ENCODE assay signal across 11 cellular contexts in the genomic region with DNA sequence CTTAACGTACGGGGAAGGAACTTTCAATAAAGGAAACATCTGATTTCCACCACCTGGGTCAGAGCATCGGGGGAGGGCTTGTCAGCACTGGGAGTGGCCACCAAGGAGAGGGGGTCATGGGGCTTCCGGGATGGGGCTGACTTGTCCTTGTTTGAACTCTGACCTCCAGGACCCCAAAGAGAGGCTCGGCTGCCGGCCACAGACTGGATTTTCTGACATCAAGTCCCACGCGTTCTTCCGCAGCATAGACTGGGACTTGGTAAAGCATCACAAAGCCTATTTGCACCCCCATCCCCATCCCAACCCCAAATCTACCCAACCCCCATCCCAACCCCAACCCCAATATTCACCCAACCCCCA. TPM values are rescaled to one million over a fixed set of nuclear protein-coding genes. Genes with fewer than 3 reads are reported as not detected.
DNase-seq lines count a peak whose midpoint lies in the region; ATAC-seq and TF ChIP-seq lines count a peak whose summit lies in the region.
"Had no signal": no experiment of that assay in that cellular context is flagged by ENCODE, and none has a peak within 500 bp of the region (broad histone marks: within the 10 kb centered on the region; RNA-seq: fewer than 3 reads in every experiment).

No MANE protein-coding gene starts in this region.

- H2BK15ac ChIP-seq in IMR-90 (ENCODE audit: low read depth, low read length), result no peak overlapping the region

- peak overlapping the region; percentile 1 for H2AFZ ChIP-seq in IMR-90 (replicated peaks; ENCODE audit: low read length, poor library complexity)

- POLR2A ChIA-PET in IMR-90 (lab: Charles Lee; ENCODE audit: unreplicated experiment), result no interaction called here

- H3K27me3 ChIP-seq in BLaER1 treated with 17β-estradiol and CSF1 and Interleukin-3, amounts not matched to agents 10 nM and 100 nM, result no peaks in the 10 kb centered on the region
- H3K27me3 ChIP-seq in IMR-90 (ENCODE audit: control insufficient read depth, insufficient read depth, low read length), result no peaks in the 10 kb centered on the region; the same call in 1 of the 2 replicates
- H3K27me3 ChIP-seq in esophagus squamous epithelium, result no peaks in the 10 kb centered on the region
- H3K27me3 ChIP-seq in gastrocnemius medialis, result peaks cover 0 to 2% (median 0%) of the 10 kb centered on the region in 3 donors
- H3K27me3 ChIP-seq: dorsolateral prefrontal cortex, pancreas had no signal

- no peak for TF ChIP-seq RAD21 in IMR-90 (IDR thresholded peaks at IDR 0.05; ENCODE audit: low read length)

- no TSS peak for BruUV-seq in IMR-90 (replicated peaks; lab: Mats Ljungman, UMichigan)

- DNase-seq in IMR-90 (no peak), esophagus squamous epithelium (lab: John Stamatoyannopoulos, UW) (no peak), gastrocnemius medialis (no peak), ecto neural progenitor cell (ENCODE audit: low spot score) (no peak), lower leg skin (ENCODE audit: low spot score in 2 of 2) (no peak)
- DNase-seq: activated T-cell treated with anti-CD3 and anti-CD28 coated beads for 4 hours, GOT3 had no signal

- no peak overlapping the region for H2BK5ac ChIP-seq in IMR-90 (ENCODE audit: low read depth, low read length, poor library complexity, severe bottlenecking)

- H2AK9ac ChIP-seq in IMR-90 (replicated peaks; ENCODE audit: low read depth, low read length, poor library complexity), result no peak overlapping the region

- intact Hi-C loops in IMR-90 (cut with micrococcal nuclease) (no loop called here), esophagus squamous epithelium (cut with DNase I) (no loop called here), gastrocnemius medialis (cut with DNase I; ENCODE audit: low total_unique reads) (no loop called here), lower leg skin (cut with DNase I; ENCODE audit: low total_unique reads) (no loop called here)

- H4K8ac ChIP-seq in IMR-90 (ENCODE audit: low read depth in 2 of 2, low read length in 2 of 2), result no peak overlapping the region

- H3K14ac ChIP-seq in IMR-90 (replicated peaks; ENCODE audit: low read depth, low read length), result no peak overlapping the region

- no peak for TF ChIP-seq POLR2A in IMR-90 (IDR thresholded peaks at IDR 0.05; ENCODE audit: low read depth, low read length)
- no peak for TF ChIP-seq POLR2A in esophagus squamous epithelium (IDR thresholded peaks at IDR 0.05)
- TF ChIP-seq POLR2A in gastrocnemius medialis (IDR thresholded peaks at IDR 0.05), result no peak
- TF ChIP-seq POLR2A in lower leg skin (IDR thresholded peaks at IDR 0.05), result no peak

- H3K79me1 ChIP-seq in IMR-90 (ENCODE audit: low read depth in 1 of 2, low read length in 2 of 2), result no peaks in the 10 kb centered on the region

- peak overlapping the region in 3 of 11 experiments; percentile 6 to 37 (median 13); a peak in 2 of 22 replicates for H3K9ac ChIP-seq in BLaER1 treated with 17β-estradiol and CSF1 and Interleukin-3, amounts not matched to agents 10 nM and 100 nM
- H3K9ac ChIP-seq in IMR-90 (ENCODE audit: low read depth, low read length), result no peak overlapping the region

- H2BK20ac ChIP-seq in IMR-90 (ENCODE audit: low read depth, low read length), result no peak overlapping the region

- H4K5ac ChIP-seq in IMR-90 (ENCODE audit: low read depth, low read length), result no peak overlapping the region

- H3K9me1 ChIP-seq in IMR-90 (ENCODE audit: insufficient read depth, low read length), result no peaks in the 10 kb centered on the region

- peak overlapping the region in 10 of 11 experiments; percentile 35 to 64 (median 52); a peak in 15 of 22 replicates for H3K4me2 ChIP-seq in BLaER1 treated with 17β-estradiol and CSF1 and Interleukin-3, amounts not matched to agents 10 nM and 100 nM
- H3K4me2 ChIP-seq in IMR-90 (ENCODE audit: low read depth, low read length), result no peak overlapping the region

- in situ Hi-C loops in IMR-90 (cut with MboI; ENCODE audit: low sequenced_read_pairs), result loop anchor here (25.0 kb wide), 1 partner anchor 362 kb away; a partner anchor contains a TSS
- in situ Hi-C loops in gastrocnemius medialis (cut with MboI; ENCODE audit: low sequenced_read_pairs in 4 of 4), result loop anchor here in 2 of 4 donors (25.0 kb wide), 1 partner anchor 412 kb away; a partner anchor contains a TSS

- CTCF ChIA-PET in IMR-90 (lab: Yijun Ruan, JAX), result interaction anchor here (0.7 to 2.5 kb wide), 16 partner anchors 9 to 207 kb away, joined by 3 to 17 read pairs (median 4); no protein-coding TSS in a partner anchor

- H3K4me3 ChIP-seq in BLaER1 treated with 17β-estradiol and CSF1 and Interleukin-3, amounts not matched to agents 10 nM and 100 nM, result no peak overlapping the region
- H3K4me3 ChIP-seq in IMR-90 (ENCODE audit: insufficient read depth, low read depth, low read length) (no peak overlapping the region), esophagus squamous epithelium (peak overlapping the region in 3 of 4 donors; percentile 39 to 61 (median 40)), gastrocnemius medialis (peak overlapping the region; percentile 46 to 72 (median 56)), lower leg skin (ENCODE audit: low read depth, poor library complexity, severe bottlenecking) (no peak overlapping the region)
- H3K4me3 ChIP-seq: pancreas had no signal

- no peak overlapping the region for H3K23ac ChIP-seq in IMR-90 (ENCODE audit: low read depth, low read length)

- ATAC-seq in IMR-90 (ENCODE audit: low read depth), result no peak
- no peak for ATAC-seq in gastrocnemius medialis
- no peak for ATAC-seq in HG02852 (IDR thresholded peaks at IDR 0.05; ENCODE audit: unreplicated experiment)

- TF ChIP-seq CTCF in IMR-90 (conservative IDR thresholded peaks at IDR 0.05; ENCODE audit: low read depth, low read length) (no peak), esophagus squamous epithelium (IDR thresholded peaks at IDR 0.05) (no peak), gastrocnemius medialis (IDR thresholded peaks at IDR 0.05 in 4 of 5, conservative IDR thresholded peaks at IDR 0.05 in 1 of 5) (no peak), lower leg skin (IDR thresholded peaks at IDR 0.05) (no peak)

- no peak overlapping the region for H2AK5ac ChIP-seq in IMR-90 (ENCODE audit: low read depth, low read length)

- no peaks in the 10 kb centered on the region for H3K9me3 ChIP-seq in BLaER1 treated with 17β-estradiol and CSF1 and Interleukin-3, amounts not matched to agents 10 nM and 100 nM (replicated peaks in 1 of 11)
- no peaks in the 10 kb centered on the region for H3K9me3 ChIP-seq in IMR-90 (ENCODE audit: control insufficient read depth, insufficient read depth, low read length)
- H3K9me3 ChIP-seq in esophagus squamous epithelium, result no peaks in the 10 kb centered on the region
- H3K9me3 ChIP-seq in gastrocnemius medialis, result no peaks in the 10 kb centered on the region
- H3K9me3 ChIP-seq: pancreas had no signal

- peaks cover 6 to 17% (median 13%) of the 10 kb centered on the region in 10 experiments; a peak in 16 of 20 replicates for H3K4me1 ChIP-seq in BLaER1 treated with 17β-estradiol and CSF1 and Interleukin-3, amounts not matched to agents 10 nM and 100 nM
- H3K4me1 ChIP-seq in IMR-90 (ENCODE audit: control insufficient read depth, insufficient read depth, low read length), result peaks cover under 1% of the 10 kb centered on the region
- peaks cover 0 to 14% (median 8%) of the 10 kb centered on the region in 3 donors for H3K4me1 ChIP-seq in esophagus squamous epithelium
- peaks cover 0 to 6% of the 10 kb centered on the region in 2 donors for H3K4me1 ChIP-seq in gastrocnemius medialis
- H3K4me1 ChIP-seq: pancreas had no signal

- dilution Hi-C loops in IMR-90 (cut with HindIII; ENCODE audit: low sequenced_read_pairs, unreplicated experiment), result no loop called here

- no peak overlapping the region for H3K4ac ChIP-seq in IMR-90 (ENCODE audit: low read depth, low read length)

- H3K36me3 ChIP-seq in BLaER1 treated with 17β-estradiol and CSF1 and Interleukin-3, amounts not matched to agents 10 nM and 100 nM, result peaks cover 0 to 86% (median 46%) of the 10 kb centered on the region in 11 experiments; a peak in 13 of 22 replicates
- H3K36me3 ChIP-seq in IMR-90 (ENCODE audit: control insufficient read depth, insufficient read depth, low read length) (no peaks in the 10 kb centered on the region), esophagus squamous epithelium (peaks cover 0 to 50% (median 0%) of the 10 kb centered on the region in 3 donors), gastrocnemius medialis (no peaks in the 10 kb centered on the region)
- H3K36me3 ChIP-seq: pancreas had no signal

- no peak overlapping the region for H3K56ac ChIP-seq in IMR-90 (ENCODE audit: extremely low read depth, insufficient read depth, low read length)

- WGBS in IMR-90 (ENCODE audit: extremely low coverage in 2 of 2, insufficient read length in 1 of 2), 2 experiments, result 100% methylated on average over 3 of the region's 9 CpGs; no CpG with 5 or more reads in 1 of the 2 experiments
- WGBS in esophagus squamous epithelium, 2 donors, result 77 to 84% methylated on average over 8 of the region's 9 CpGs
- WGBS in lower leg skin, 2 donors, result 69 to 77% methylated on average over 9 of the region's 9 CpGs

- peak overlapping the region in 2 of 11 experiments; percentile 4 to 40; a peak in 2 of 22 replicates for H3K27ac ChIP-seq in BLaER1 treated with 17β-estradiol and CSF1 and Interleukin-3, amounts not matched to agents 10 nM and 100 nM
- H3K27ac ChIP-seq in IMR-90 (ENCODE audit: insufficient read depth, low read length), result no peak overlapping the region
- peak overlapping the region in 1 of 4 donors; percentile 66 for H3K27ac ChIP-seq in esophagus squamous epithelium
- H3K27ac ChIP-seq in gastrocnemius medialis, result no peak overlapping the region
- H3K27ac ChIP-seq: pancreas had no signal

- no peak overlapping the region for H3K18ac ChIP-seq in IMR-90 (ENCODE audit: low read depth, low read length)

- H4K20me1 ChIP-seq in BLaER1 treated with 17β-estradiol and CSF1 and Interleukin-3, amounts not matched to agents 10 nM and 100 nM, result peaks cover 0 to 65% (median 0%) of the 10 kb centered on the region in 11 experiments; a peak in 8 of 22 replicates
- H4K20me1 ChIP-seq in IMR-90 (ENCODE audit: insufficient read depth, low read length), result no peaks in the 10 kb centered on the region

- no peak overlapping the region for H4K91ac ChIP-seq in IMR-90 (ENCODE audit: insufficient read depth, low read depth, low read length)

- H2BK120ac ChIP-seq in IMR-90 (ENCODE audit: low read depth, low read length), result no peak overlapping the region

RNA-seq across cellular contexts. Expression of a gene that starts 19.5 kb away (rescaled TPM):
- total RNA-seq in IMR-90 (2012; rRNA removed) (6.5 and 7.5 TPM in 2 replicates), esophagus squamous epithelium (10 to 100 TPM in 3 of 4 donors, 1 to 10 TPM in 1; 8.6 to 22.5 (median 18.1) TPM), gastrocnemius medialis (10 to 100 TPM; 12.1 to 26.2 (median 17.3) TPM), lower leg skin (10 to 100 TPM; 29.8 to 48.0 (median 45.6) TPM)
- 31.5 and 36.8 TPM in 2 replicates for polyA plus RNA-seq in IMR-90 (2012; rRNA removed)
- polyA plus RNA-seq in IMR-90 (2012; cell fraction: cytosol; rRNA removed), result 58.8 and 75.0 TPM in 2 replicates
- polyA plus RNA-seq in IMR-90 (2012; cell fraction: nucleus; rRNA removed; ENCODE audit: low replicate concordance), result 59.9 and 123 TPM in 2 replicates

RNA-seq across cellular contexts. Expression of a gene that starts 53.1 kb away (rescaled TPM):
- 2.3 and 3.9 TPM in 2 replicates for total RNA-seq in IMR-90 (2012; rRNA removed)
- polyA plus RNA-seq in IMR-90 (2012; rRNA removed), result 20.1 and 20.8 TPM in 2 replicates
- polyA plus RNA-seq in IMR-90 (2012; cell fraction: cytosol; rRNA removed), result 13.7 and 20.7 TPM in 2 replicates
- 42.1 and 52.9 TPM in 2 replicates for polyA plus RNA-seq in IMR-90 (2012; cell fraction: nucleus; rRNA removed; ENCODE audit: low replicate concordance)
- 10 to 100 TPM; 18.2 to 38.8 (median 25.2) TPM for total RNA-seq in esophagus squamous epithelium
- total RNA-seq in gastrocnemius medialis, result 10 to 100 TPM in 3 of 4 donors, 1 to 10 TPM in 1; 7.8 to 32.2 (median 22.4) TPM
- 10 to 100 TPM; 67.3 to 80.8 (median 75.4) TPM for total RNA-seq in lower leg skin

Comparison
In these comparisons a context has a peak if more than half of its experiments do, and no peak if none do; other contexts are left out.
1. H3K4me3 ChIP-seq: peak in esophagus squamous epithelium (3 of 4) and gastrocnemius medialis (4 of 4); none in BLaER1 treated with 17β-estradiol and CSF1 and Interleukin-3, amounts not matched to agents 10 nM and 100 nM (0 of 10), IMR-90 (single experiment) and lower leg skin (single experiment).